8 cellular contexts compared by ENCODE assay signal in genomic region chr7:42980514-42980913, GRCh38.
"Had no signal": no experiment of that assay in that cellular context is flagged by ENCODE, and none has a peak within 500 bp of the region (broad histone marks: within the 10 kb centered on the region; RNA-seq: fewer than 3 reads in every experiment).

No MANE protein-coding gene starts in this region.

- H3K4me1 Mint-ChIP-seq: IgD-negative memory B cell had no signal

- H3K9ac ChIP-seq: KMS-11 had no signal

- FAIRE-seq: HepG2, HTR-8/SVneo had no signal

- H3K27ac Mint-ChIP-seq: IgD-negative memory B cell had no signal

- H3K4me3 Mint-ChIP-seq: IgD-negative memory B cell had no signal

- H3K27ac ChIP-seq: HL-60, KMS-11 had no signal

- ATAC-seq: HepG2 had no signal

- DNase-seq: IMR-90, KBM-7, KG1 had no signal

- H3K36me3 Mint-ChIP-seq: IgD-negative memory B cell had no signal

- H3K4me2 ChIP-seq: KMS-11 had no signal
